ENCODE assay signal across 24 cellular contexts in genomic region chrX:147217334-147217733, GRCh38.
"Had no signal": no experiment of that assay in that cellular context is flagged by ENCODE, and none has a peak within 500 bp of the region (broad histone marks: within the 10 kb centered on the region; RNA-seq: fewer than 3 reads in every experiment).

No MANE protein-coding gene starts in this region.

- H3K4me3 ChIP-seq: ascending aorta, coronary artery, esophagus muscularis mucosa, gastrocnemius medialis had no signal

- H3K36me3 ChIP-seq: ascending aorta, brain microvascular endothelial cell, esophagus muscularis mucosa, gastrocnemius medialis had no signal

- H3K27me3 ChIP-seq: ascending aorta, brain microvascular endothelial cell, esophagus muscularis mucosa, foreskin keratinocyte, gastrocnemius medialis had no signal

- H3K27ac ChIP-seq: ascending aorta, brain microvascular endothelial cell, coronary artery, esophagus muscularis mucosa, foreskin keratinocyte, gastrocnemius medialis had no signal

- H3K4me1 ChIP-seq: ascending aorta, esophagus muscularis mucosa, foreskin keratinocyte, gastrocnemius medialis had no signal

- DNase-seq: activated CD4-positive, alpha-beta memory T cell treated with anti-CD3 and anti-CD28 coated beads, Interleukin-2, amount 10 ng/mL, durations not matched to agents 7 days and 5 days; activated CD4-positive, alpha-beta T cell treated with anti-CD3 and anti-CD28 coated beads for 36 hours; activated CD4-positive, alpha-beta T cell treated with anti-CD3 and anti-CD28 coated beads, Interleukin-2, amount 10 ng/mL, durations not matched to agents 7 days and 5 days; activated CD4-positive, alpha-beta T cell treated with anti-CD3 and anti-CD28 coated beads, Interleukin-2, amount 50 U/mL, for 4 hours; activated CD4-positive, CD25-positive, alpha-beta regulatory T cell; activated CD4-positive, CD25-positive, alpha-beta regulatory T cell treated with anti-CD3 and anti-CD28 coated beads, Interleukin-2, amount 50 U/mL, for 72 hours; activated CD8-positive, alpha-beta memory T cell treated with anti-CD3 and anti-CD28 coated beads, Interleukin-2, amount 50 U/mL, for 48 hours; activated gamma-delta T cell; activated naive CD4-positive, alpha-beta T cell; activated naive CD4-positive, alpha-beta T cell treated with anti-CD3 and anti-CD28 coated beads, Interleukin-2, amount 10 ng/mL, durations not matched to agents 7 days and 5 days; activated naive CD8-positive, alpha-beta T cell treated with anti-CD3 and anti-CD28 coated beads, Interleukin-2, amount 10 ng/mL, durations not matched to agents 7 days and 5 days; activated T-cell treated with anti-CD3 and anti-CD28 coated beads for 4 hours; activated T-cell treated with anti-CD3 and anti-CD28 coated beads, Interleukin-2, amount 50 U/mL, for 24 hours; activated T-cell treated with anti-CD3 and anti-CD28 coated beads, Interleukin-2, amount 50 U/mL, for 72 hours; brain microvascular endothelial cell; effector CD4-positive, alpha-beta T cell; effector memory CD8-positive, alpha-beta T cell; erythroblast; foreskin keratinocyte; gastrocnemius medialis; T-helper 2 cell had no signal

- H3K9me3 ChIP-seq: ascending aorta, esophagus muscularis mucosa, gastrocnemius medialis had no signal
